In genomic region chr14:21234112-21234511, GRCh38 we compare ENCODE assay signal across 19 cellular contexts. TPM values are rescaled to one million over a fixed set of nuclear protein-coding genes. Genes with fewer than 3 reads are reported as not detected.
DNase-seq lines count a peak whose midpoint lies in the region; ATAC-seq, FAIRE-seq and TF ChIP-seq lines count a peak whose summit lies in the region.
"Had no signal": no experiment of that assay in that cellular context is flagged by ENCODE, and none has a peak within 500 bp of the region (broad histone marks: within the 10 kb centered on the region; RNA-seq: fewer than 3 reads in every experiment).

No MANE protein-coding gene starts in this region.

- ATAC-seq in HepG2 = no peak
- ATAC-seq in right lobe of liver = no peak
- ATAC-seq in WTC11 = no peak
- ATAC-seq in stimulated activated memory B cell treated with anti-CD40 and anti-IgM and Interleukin-4, amounts not matched to agents 10 μg/mL and 1 μg/mL and 100 μg/mL, for 72 hours = no peak
- ATAC-seq: gastroesophageal sphincter had no signal

- TF ChIP-seq RAD21 in HepG2 (CRISPR knock-in tag; IDR thresholded peaks at IDR 0.05) = no peak

- TF ChIP-seq CTCF in HepG2 (CRISPR knock-in tag; IDR thresholded peaks at IDR 0.05) (no peak), right lobe of liver (IDR thresholded peaks at IDR 0.05) (no peak), WTC11 (IDR thresholded peaks at IDR 0.05) (no peak), GM10248 (IDR thresholded peaks at IDR 0.05; ENCODE audit: control extremely low read depth, extremely low read depth, low read depth, missing control alignments) (no peak), coronary artery (IDR thresholded peaks at IDR 0.05) (no peak), tibial nerve (IDR thresholded peaks at IDR 0.05) (no peak)

- CTCF ChIA-PET in HepG2 (lab: Yijun Ruan, JAX; ENCODE audit: low intra/inter-chr PET ratio, low total read pairs) (no interaction called here), WTC11 (lab: Charles Lee) (interaction anchor here (0.6 kb wide), 1 partner anchor 10 kb away, joined by 3 read pairs; no protein-coding TSS in a partner anchor), GM10248 (lab: Yijun Ruan, JAX) (interaction anchor here (2.8 kb wide), 1 partner anchor 9 kb away, joined by 14 read pairs; no protein-coding TSS in a partner anchor)

- no peak for FAIRE-seq in HepG2 (lab: Jason Lieb, UNC)
- FAIRE-seq: colon, D721Med, small intestine had no signal

- peaks cover 82% of the 10 kb centered on the region for H3K36me3 Mint-ChIP-seq in WTC11
- peaks cover 36% of the 10 kb centered on the region for H3K36me3 Mint-ChIP-seq in stimulated activated memory B cell treated with anti-CD40 and anti-IgM and Interleukin-4, amounts not matched to agents 10 μg/mL and 1 μg/mL and 100 μg/mL, for 72 hours

- DNase-seq in HepG2 (ENCODE audit: low spot score) (no peak), right lobe of liver (no peak), WTC11 (ENCODE audit: low spot score) (no peak), epithelial cell of prostate (ENCODE audit: low read depth, low spot score) (no peak), GM10248 (ENCODE audit: extremely low spot score) (no peak), coronary artery (ENCODE audit: low spot score) (no peak), tibial nerve (ENCODE audit: low spot score in 2 of 2) (no peak)
- DNase-seq: left ventricle myocardium inferior, MM.1S, NCI-H2029, posterior cingulate gyrus, Right ventricle myocardium superior, small intestine, thyroid gland had no signal

- peaks cover 100% of the 10 kb centered on the region for H3K79me2 ChIP-seq in HepG2 (ENCODE audit: insufficient read depth, low read length)

- TF ChIP-seq EP300 in HepG2 (IDR thresholded peaks at IDR 0.05; ENCODE audit: low read depth in 2 of 2, low read length in 2 of 2) = no peak
- no peak for TF ChIP-seq EP300 in HepG2 (CRISPR knock-in tag; IDR thresholded peaks at IDR 0.05; ENCODE audit: borderline replicate concordance)
- TF ChIP-seq EP300 in tibial nerve (IDR thresholded peaks at IDR 0.05) = no peak

- H3K27ac ChIP-seq in HepG2 (ENCODE audit: extremely low read length, insufficient read depth, low read length) (no peak overlapping the region), right lobe of liver (no peak overlapping the region), epithelial cell of prostate (peak overlapping the region; percentile 6), coronary artery (no peak overlapping the region), tibial nerve (no peak overlapping the region)
- H3K27ac ChIP-seq: gastroesophageal sphincter, left ventricle myocardium inferior, thyroid gland had no signal

- peak overlapping the region; percentile 8 for H3K27ac Mint-ChIP-seq in WTC11
- peak overlapping the region; percentile 35 for H3K27ac Mint-ChIP-seq in stimulated activated memory B cell treated with anti-CD40 and anti-IgM and Interleukin-4, amounts not matched to agents 10 μg/mL and 1 μg/mL and 100 μg/mL, for 72 hours

- no peak overlapping the region for H3K4me3 Mint-ChIP-seq in WTC11
- peak overlapping the region; percentile 44 for H3K4me3 Mint-ChIP-seq in stimulated activated memory B cell treated with anti-CD40 and anti-IgM and Interleukin-4, amounts not matched to agents 10 μg/mL and 1 μg/mL and 100 μg/mL, for 72 hours

- no peak overlapping the region for H3K4me2 ChIP-seq in HepG2 (ENCODE audit: low read depth, low read length)

- H3K4me3 ChIP-seq in HepG2 (replicated peaks in 1 of 3; ENCODE audit: insufficient read depth in 1 of 3, low read depth in 2 of 3, low read length in 3 of 3) (no peak overlapping the region), right lobe of liver (no peak overlapping the region), coronary artery (no peak overlapping the region), tibial nerve (no peak overlapping the region)
- H3K4me3 ChIP-seq: gastroesophageal sphincter, left ventricle myocardium inferior, thyroid gland had no signal

- WGBS in HepG2 (ENCODE audit: low lambda C conversion rate) = 95% methylated on average over 5 of the region's 5 CpGs
- 89% methylated on average over 5 of the region's 5 CpGs for WGBS in right lobe of liver (ENCODE audit: insufficient coverage, low coverage, low lambda C conversion rate, missing lambda C conversion rate)
- WGBS in tibial nerve, 2 donors = 82 to 87% methylated on average over 5 of the region's 5 CpGs

- no peak for TF ChIP-seq POLR2A in HepG2 (IDR thresholded peaks at IDR 0.05; ENCODE audit: insufficient read depth in 1 of 2, low read depth in 2 of 2, low read length in 2 of 2)
- no peak for TF ChIP-seq POLR2A in right lobe of liver (IDR thresholded peaks at IDR 0.05)
- TF ChIP-seq POLR2A in tibial nerve (IDR thresholded peaks at IDR 0.05) = no peak

- H3K4me1 ChIP-seq in HepG2 (ENCODE audit: insufficient read depth, low read length) (peaks cover 36% of the 10 kb centered on the region), right lobe of liver (peaks cover 0 to 15% (median 0%) of the 10 kb centered on the region in 4 donors), tibial nerve (peaks cover 0 to 81% (median 25%) of the 10 kb centered on the region in 4 donors)

- POLR2A ChIA-PET in HepG2 (lab: Yijun Ruan, JAX) (no interaction called here), WTC11 (lab: Charles Lee) (no interaction called here), GM10248 (lab: Yijun Ruan, JAX) (no interaction called here)

- no peaks in the 10 kb centered on the region for H3K27me3 Mint-ChIP-seq in WTC11 (ENCODE audit: low read depth)
- H3K27me3 Mint-ChIP-seq in stimulated activated memory B cell treated with anti-CD40 and anti-IgM and Interleukin-4, amounts not matched to agents 10 μg/mL and 1 μg/mL and 100 μg/mL, for 72 hours = no peaks in the 10 kb centered on the region

- H3K4me1 Mint-ChIP-seq in WTC11 = peaks cover 61% of the 10 kb centered on the region
- peaks cover 62% of the 10 kb centered on the region for H3K4me1 Mint-ChIP-seq in stimulated activated memory B cell treated with anti-CD40 and anti-IgM and Interleukin-4, amounts not matched to agents 10 μg/mL and 1 μg/mL and 100 μg/mL, for 72 hours

- no TSS peak for BruUV-seq in HepG2 (replicated peaks; lab: Mats Ljungman, UMichigan)

- H3K9me3 ChIP-seq in HepG2 (ENCODE audit: low read length) (no peaks in the 10 kb centered on the region), right lobe of liver (no peaks in the 10 kb centered on the region), tibial nerve (no peaks in the 10 kb centered on the region)
- H3K9me3 ChIP-seq: gastroesophageal sphincter, left ventricle myocardium inferior, thyroid gland had no signal

- H3K36me3 ChIP-seq in HepG2 (replicated peaks in 1 of 2; ENCODE audit: control insufficient read depth in 1 of 2, insufficient read depth in 2 of 2, low read length in 2 of 2) = peaks cover 30 to 97% of the 10 kb centered on the region in 2 experiments
- H3K36me3 ChIP-seq in right lobe of liver = peaks cover 0 to 78% (median 32%) of the 10 kb centered on the region in 4 donors
- H3K36me3 ChIP-seq in tibial nerve = peaks cover 0 to 58% (median 6%) of the 10 kb centered on the region in 3 donors

- intact Hi-C loops in HepG2 (cut with micrococcal nuclease; ENCODE audit: unreplicated experiment) = loop anchor here (10.0 kb wide), 1 partner anchor 321 kb away; no protein-coding TSS in a partner anchor
- intact Hi-C loops in right lobe of liver (cut with DNase I) = loop anchor here in 1 of 2 donors (10.0 kb wide), 1 partner anchor 161 kb away; no protein-coding TSS in a partner anchor

- no peak overlapping the region for H3K9ac ChIP-seq in HepG2 (ENCODE audit: insufficient read depth, low read depth, low read length)

- H3K9me3 Mint-ChIP-seq in WTC11 = no peaks in the 10 kb centered on the region
- no peaks in the 10 kb centered on the region for H3K9me3 Mint-ChIP-seq in stimulated activated memory B cell treated with anti-CD40 and anti-IgM and Interleukin-4, amounts not matched to agents 10 μg/mL and 1 μg/mL and 100 μg/mL, for 72 hours

- in situ Hi-C loops in HepG2 (cut with HindIII; ENCODE audit: extremely low pct_ligation_motif_present, low pct_unique_long_range_greater_than_20kb) = no loop called here

- H4K20me1 ChIP-seq in HepG2 (ENCODE audit: insufficient read depth, low read length) = peaks cover 99% of the 10 kb centered on the region

- H3K27me3 ChIP-seq in HepG2 (ENCODE audit: control insufficient read depth in 1 of 2, insufficient read depth in 2 of 2, low read length in 2 of 2) = no peaks in the 10 kb centered on the region
- H3K27me3 ChIP-seq in right lobe of liver = no peaks in the 10 kb centered on the region
- H3K27me3 ChIP-seq in tibial nerve = no peaks in the 10 kb centered on the region
- H3K27me3 ChIP-seq: gastroesophageal sphincter, thyroid gland had no signal

- H2AFZ ChIP-seq in HepG2 (ENCODE audit: low read length) = no peak overlapping the region

RNA-seq across cellular contexts. Expression of gene HNRNPC, which starts 35.1 kb away (rescaled TPM):
- total RNA-seq in HepG2 (2016; rRNA removed; fragmentation: Illumina TruSeq; extraction: Trizol) (1,099 and 1,563 TPM in 2 replicates), right lobe of liver (100 to 1,000 TPM; 170 to 247 (median 229) TPM), WTC11 (2021) (982 to 1,062 TPM (median 1,056 TPM) in 3 replicates), tibial nerve (100 to 1,000 TPM; 349 to 485 (median 426) TPM)
- 272 and 305 TPM in 2 replicates for total RNA-seq in HepG2 (2016; cell fraction: cytosol; rRNA removed; fragmentation: Illumina TruSeq; extraction: Trizol; ENCODE audit: low read depth)
- 1,110 and 1,631 TPM in 2 replicates for total RNA-seq in HepG2 (2016; cell fraction: insoluble cytoplasmic fraction; rRNA removed; fragmentation: Illumina TruSeq; extraction: Trizol)
- 374 and 422 TPM in 2 replicates for total RNA-seq in HepG2 (2016; cell fraction: membrane; rRNA removed; fragmentation: Illumina TruSeq; extraction: Trizol)
- total RNA-seq in HepG2 (2016; cell fraction: nucleus; rRNA removed; fragmentation: Illumina TruSeq; extraction: Trizol) = 741 and 752 TPM in 2 replicates
- 577 and 628 TPM in 2 replicates for polyA plus RNA-seq in HepG2 (2011; rRNA removed)
- 344 and 442 TPM in 2 replicates for polyA plus RNA-seq in HepG2 (2011; cell fraction: cytosol; rRNA removed)
- 155 and 197 TPM in 2 replicates for polyA plus RNA-seq in HepG2 (2011; cell fraction: nucleus; rRNA removed)
- polyA plus RNA-seq in HepG2 (2012) = 523 and 611 TPM in 2 replicates
- polyA plus RNA-seq in HepG2 (2016; cell fraction: cytosol; fragmentation: Illumina TruSeq; extraction: Trizol; ENCODE audit: low read depth) = 145 and 154 TPM in 2 replicates
- polyA plus RNA-seq in HepG2 (2016; cell fraction: insoluble cytoplasmic fraction; fragmentation: Illumina TruSeq; extraction: Trizol; ENCODE audit: low read depth) = 1,519 and 1,675 TPM in 2 replicates
- 281 and 312 TPM in 2 replicates for polyA plus RNA-seq in HepG2 (2016; cell fraction: membrane; fragmentation: Illumina TruSeq; extraction: Trizol; ENCODE audit: low read depth)
- polyA plus RNA-seq in HepG2 (2016; cell fraction: nucleus; fragmentation: Illumina TruSeq; extraction: Trizol; ENCODE audit: insufficient read depth, low read depth) = 695 and 708 TPM in 2 replicates
- polyA minus RNA-seq in HepG2 (2011; rRNA and poly(A)+ RNA removed; ENCODE audit: low replicate concordance) = 720 and 1,084 TPM in 2 replicates
- polyA minus RNA-seq in HepG2 (2011; cell fraction: cytosol; rRNA and poly(A)+ RNA removed) = 262 and 282 TPM in 2 replicates
- polyA minus RNA-seq in HepG2 (2011; cell fraction: nucleus; rRNA and poly(A)+ RNA removed) = 891 and 939 TPM in 2 replicates

RNA-seq across cellular contexts. Expression of gene RPGRIP1, which starts 45.8 kb away (rescaled TPM):
- total RNA-seq in HepG2 (2016; rRNA removed; fragmentation: Illumina TruSeq; extraction: Trizol) (0.10 and 0.13 TPM in 2 replicates), right lobe of liver (1 to 10 TPM in 3 of 6 experiments, under 1 TPM in 3; 0.22 to 1.8 (median 1.0) TPM), WTC11 (2021) (0.41 to 0.71 TPM (median 0.50 TPM) in 3 replicates), tibial nerve (under 1 TPM in 3 of 4 donors, not detected in 1; 0.22 to 0.90 (median 0.78) TPM)
- 0.09 TPM in 1 of 2 replicates, not detected in the other for total RNA-seq in HepG2 (2016; cell fraction: cytosol; rRNA removed; fragmentation: Illumina TruSeq; extraction: Trizol; ENCODE audit: low read depth)
- 0.48 and 0.67 TPM in 2 replicates for total RNA-seq in HepG2 (2016; cell fraction: insoluble cytoplasmic fraction; rRNA removed; fragmentation: Illumina TruSeq; extraction: Trizol)
- 0.15 and 0.17 TPM in 2 replicates for total RNA-seq in HepG2 (2016; cell fraction: membrane; rRNA removed; fragmentation: Illumina TruSeq; extraction: Trizol)
- 0.22 and 0.50 TPM in 2 replicates for total RNA-seq in HepG2 (2016; cell fraction: nucleus; rRNA removed; fragmentation: Illumina TruSeq; extraction: Trizol)
- 0.47 and 1.1 TPM in 2 replicates for polyA plus RNA-seq in HepG2 (2011; rRNA removed)
- polyA plus RNA-seq in HepG2 (2011; cell fraction: cytosol; rRNA removed) = 0.14 and 0.17 TPM in 2 replicates
- 0.58 and 1.4 TPM in 2 replicates for polyA plus RNA-seq in HepG2 (2011; cell fraction: nucleus; rRNA removed)
- 0.57 and 0.58 TPM in 2 replicates for polyA plus RNA-seq in HepG2 (2012)
- not detected in 2 replicates for polyA plus RNA-seq in HepG2 (2016; cell fraction: cytosol; fragmentation: Illumina TruSeq; extraction: Trizol; ENCODE audit: low read depth)
- polyA plus RNA-seq in HepG2 (2016; cell fraction: insoluble cytoplasmic fraction; fragmentation: Illumina TruSeq; extraction: Trizol; ENCODE audit: low read depth) = 0.07 and 0.12 TPM in 2 replicates
- 0.08 TPM in 1 of 2 replicates, not detected in the other for polyA plus RNA-seq in HepG2 (2016; cell fraction: membrane; fragmentation: Illumina TruSeq; extraction: Trizol; ENCODE audit: low read depth)
- 0.47 and 1.6 TPM in 2 replicates for polyA plus RNA-seq in HepG2 (2016; cell fraction: nucleus; fragmentation: Illumina TruSeq; extraction: Trizol; ENCODE audit: insufficient read depth, low read depth)
- polyA minus RNA-seq in HepG2 (2011; rRNA and poly(A)+ RNA removed; ENCODE audit: low replicate concordance) = 0.26 TPM in 1 of 2 replicates, not detected in the other
- 0.53 TPM in 1 of 2 replicates, not detected in the other for polyA minus RNA-seq in HepG2 (2011; cell fraction: cytosol; rRNA and poly(A)+ RNA removed)
- 0.64 and 4.0 TPM in 2 replicates for polyA minus RNA-seq in HepG2 (2011; cell fraction: nucleus; rRNA and poly(A)+ RNA removed)
- total RNA-seq: T-helper 1 cell treated with Interleukin-12 subunit alpha and Interleukin-12 subunit beta and Interleukin-4 antibody, amounts not matched to agents 30 ng/mL and 1 ng/mL, for 36 hours; thyroid gland had no signal
